ENCODE assay signal across 17 cellular contexts in the genomic region with DNA sequence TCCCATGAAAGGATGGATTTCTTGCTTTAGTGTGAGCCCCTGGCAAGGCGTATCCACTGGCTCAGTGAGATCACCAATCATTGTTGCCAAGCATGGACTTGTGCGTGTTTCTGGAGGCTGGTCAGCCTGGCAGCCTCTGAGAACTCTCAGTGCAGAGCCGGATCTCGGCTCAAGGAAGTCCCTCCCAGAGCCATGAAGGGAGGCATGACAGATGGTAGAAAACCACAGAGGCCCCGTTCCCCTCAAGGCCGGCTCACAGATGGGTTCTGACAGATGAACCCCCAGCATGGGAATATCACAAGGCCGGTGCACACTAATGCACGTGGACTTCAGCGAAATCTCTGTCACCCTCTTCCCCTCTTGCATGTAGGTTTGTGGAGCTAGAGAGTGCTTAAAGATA.
"Had no signal": no experiment of that assay in that cellular context is flagged by ENCODE, and none has a peak within 500 bp of the region (broad histone marks: within the 10 kb centered on the region; RNA-seq: fewer than 3 reads in every experiment).

No MANE protein-coding gene starts in this region.

- DNase-seq: KBM-7, NCI-H1092 treated with DMSO at 0.1 percent for 48 hours, NCI-H1436, NCI-H187, NCI-H2029, NCI-H2081 treated with DMSO at 0.1 percent for 48 hours, NCI-H2227 treated with DMSO at 0.1 percent for 48 hours, NCI-H524, NCI-H526 treated with DMSO at 0.1 percent for 48 hours, NCI-H748 treated with DMSO at 0.1 percent for 48 hours, PC-3, SHP77, SK-N-SH, SW 1271, T-cell had no signal

- H3K4me2 ChIP-seq: SK-N-SH had no signal

- H3K9ac ChIP-seq: SK-N-SH had no signal

- ATAC-seq: Panc1, PC-3, T-cell had no signal

- H3K27ac ChIP-seq: RWPE1 had no signal

- H3K9me3 ChIP-seq: SK-N-SH had no signal
